1 cellular context compared by ENCODE assay signal in the genomic region with DNA sequence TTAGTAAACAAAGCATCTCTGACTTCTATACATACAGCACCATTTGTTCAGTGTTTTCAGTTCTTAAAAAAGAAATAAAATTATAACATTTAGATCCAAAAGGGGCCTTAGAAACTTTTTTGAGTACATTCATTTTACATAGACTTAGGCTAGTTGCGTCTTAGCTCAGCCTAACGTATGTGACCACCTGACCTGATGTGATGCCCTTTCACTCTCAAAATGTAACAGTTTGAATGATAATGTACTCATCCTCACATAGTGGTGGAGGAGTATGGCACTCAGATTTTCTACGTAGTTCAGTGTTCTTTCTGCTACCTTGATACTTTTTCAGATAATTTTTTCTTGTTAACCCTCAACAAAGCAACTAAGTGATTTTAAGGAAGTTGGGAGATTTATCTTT.
TF ChIP-seq lines count a peak whose summit lies in the region.

No MANE protein-coding gene starts in this region.

TF ChIP-seq in GM23338, 12 proteins besides CTCF, POLR2A, EP300 and RAD21 (continued from another document):
- TF ChIP-seq, protein P1, sequence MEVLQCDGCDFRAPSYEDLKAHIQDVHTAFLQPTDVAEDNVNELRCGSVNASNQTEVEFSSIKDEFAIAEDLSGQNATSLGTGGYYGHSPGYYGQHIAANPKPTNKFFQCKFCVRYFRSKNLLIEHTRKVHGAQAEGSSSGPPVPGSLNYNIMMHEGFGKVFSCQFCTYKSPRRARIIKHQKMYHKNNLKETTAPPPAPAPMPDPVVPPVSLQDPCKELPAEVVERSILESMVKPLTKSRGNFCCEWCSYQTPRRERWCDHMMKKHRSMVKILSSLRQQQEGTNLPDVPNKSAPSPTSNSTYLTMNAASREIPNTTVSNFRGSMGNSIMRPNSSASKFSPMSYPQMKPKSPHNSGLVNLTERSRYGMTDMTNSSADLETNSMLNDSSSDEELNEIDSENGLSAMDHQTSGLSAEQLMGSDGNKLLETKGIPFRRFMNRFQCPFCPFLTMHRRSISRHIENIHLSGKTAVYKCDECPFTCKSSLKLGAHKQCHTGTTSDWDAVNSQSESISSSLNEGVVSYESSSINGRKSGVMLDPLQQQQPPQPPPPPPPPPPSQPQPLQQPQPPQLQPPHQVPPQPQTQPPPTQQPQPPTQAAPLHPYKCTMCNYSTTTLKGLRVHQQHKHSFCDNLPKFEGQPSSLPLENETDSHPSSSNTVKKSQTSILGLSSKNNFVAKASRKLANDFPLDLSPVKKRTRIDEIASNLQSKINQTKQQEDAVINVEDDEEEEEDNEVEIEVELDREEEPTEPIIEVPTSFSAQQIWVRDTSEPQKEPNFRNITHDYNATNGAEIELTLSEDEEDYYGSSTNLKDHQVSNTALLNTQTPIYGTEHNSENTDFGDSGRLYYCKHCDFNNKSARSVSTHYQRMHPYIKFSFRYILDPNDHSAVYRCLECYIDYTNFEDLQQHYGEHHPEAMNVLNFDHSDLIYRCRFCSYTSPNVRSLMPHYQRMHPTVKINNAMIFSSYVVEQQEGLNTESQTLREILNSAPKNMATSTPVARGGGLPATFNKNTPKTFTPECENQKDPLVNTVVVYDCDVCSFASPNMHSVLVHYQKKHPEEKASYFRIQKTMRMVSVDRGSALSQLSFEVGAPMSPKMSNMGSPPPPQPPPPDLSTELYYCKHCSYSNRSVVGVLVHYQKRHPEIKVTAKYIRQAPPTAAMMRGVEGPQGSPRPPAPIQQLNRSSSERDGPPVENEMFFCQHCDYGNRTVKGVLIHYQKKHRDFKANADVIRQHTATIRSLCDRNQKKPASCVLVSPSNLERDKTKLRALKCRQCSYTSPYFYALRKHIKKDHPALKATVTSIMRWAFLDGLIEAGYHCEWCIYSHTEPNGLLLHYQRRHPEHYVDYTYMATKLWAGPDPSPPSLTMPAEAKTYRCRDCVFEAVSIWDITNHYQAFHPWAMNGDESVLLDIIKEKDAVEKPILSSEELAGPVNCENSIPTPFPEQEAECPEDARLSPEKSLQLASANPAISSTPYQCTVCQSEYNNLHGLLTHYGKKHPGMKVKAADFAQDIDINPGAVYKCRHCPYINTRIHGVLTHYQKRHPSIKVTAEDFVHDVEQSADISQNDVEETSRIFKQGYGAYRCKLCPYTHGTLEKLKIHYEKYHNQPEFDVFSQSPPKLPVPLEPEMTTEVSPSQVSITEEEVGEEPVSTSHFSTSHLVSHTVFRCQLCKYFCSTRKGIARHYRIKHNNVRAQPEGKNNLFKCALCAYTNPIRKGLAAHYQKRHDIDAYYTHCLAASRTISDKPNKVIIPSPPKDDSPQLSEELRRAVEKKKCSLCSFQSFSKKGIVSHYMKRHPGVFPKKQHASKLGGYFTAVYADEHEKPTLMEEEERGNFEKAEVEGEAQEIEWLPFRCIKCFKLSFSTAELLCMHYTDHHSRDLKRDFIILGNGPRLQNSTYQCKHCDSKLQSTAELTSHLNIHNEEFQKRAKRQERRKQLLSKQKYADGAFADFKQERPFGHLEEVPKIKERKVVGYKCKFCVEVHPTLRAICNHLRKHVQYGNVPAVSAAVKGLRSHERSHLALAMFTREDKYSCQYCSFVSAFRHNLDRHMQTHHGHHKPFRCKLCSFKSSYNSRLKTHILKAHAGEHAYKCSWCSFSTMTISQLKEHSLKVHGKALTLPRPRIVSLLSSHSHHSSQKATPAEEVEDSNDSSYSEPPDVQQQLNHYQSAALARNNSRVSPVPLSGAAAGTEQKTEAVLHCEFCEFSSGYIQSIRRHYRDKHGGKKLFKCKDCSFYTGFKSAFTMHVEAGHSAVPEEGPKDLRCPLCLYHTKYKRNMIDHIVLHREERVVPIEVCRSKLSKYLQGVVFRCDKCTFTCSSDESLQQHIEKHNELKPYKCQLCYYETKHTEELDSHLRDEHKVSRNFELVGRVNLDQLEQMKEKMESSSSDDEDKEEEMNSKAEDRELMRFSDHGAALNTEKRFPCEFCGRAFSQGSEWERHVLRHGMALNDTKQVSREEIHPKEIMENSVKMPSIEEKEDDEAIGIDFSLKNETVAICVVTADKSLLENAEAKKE (CRISPR knock-in tag; IDR thresholded peaks at IDR 0.05), result no peak
- TF ChIP-seq STAT1 (IDR thresholded peaks at IDR 0.05; ENCODE audit: unreplicated experiment), result no peak
- no peak for TF ChIP-seq ZNF331 (CRISPR knock-in tag; IDR thresholded peaks at IDR 0.05; ENCODE audit: low read depth)
- TF ChIP-seq CREB1 (CRISPR knock-in tag; IDR thresholded peaks at IDR 0.05; ENCODE audit: low read depth), result no peak
- no peak for TF ChIP-seq JUNB (IDR thresholded peaks at IDR 0.05; ENCODE audit: unreplicated experiment)
- TF ChIP-seq, protein P2, sequence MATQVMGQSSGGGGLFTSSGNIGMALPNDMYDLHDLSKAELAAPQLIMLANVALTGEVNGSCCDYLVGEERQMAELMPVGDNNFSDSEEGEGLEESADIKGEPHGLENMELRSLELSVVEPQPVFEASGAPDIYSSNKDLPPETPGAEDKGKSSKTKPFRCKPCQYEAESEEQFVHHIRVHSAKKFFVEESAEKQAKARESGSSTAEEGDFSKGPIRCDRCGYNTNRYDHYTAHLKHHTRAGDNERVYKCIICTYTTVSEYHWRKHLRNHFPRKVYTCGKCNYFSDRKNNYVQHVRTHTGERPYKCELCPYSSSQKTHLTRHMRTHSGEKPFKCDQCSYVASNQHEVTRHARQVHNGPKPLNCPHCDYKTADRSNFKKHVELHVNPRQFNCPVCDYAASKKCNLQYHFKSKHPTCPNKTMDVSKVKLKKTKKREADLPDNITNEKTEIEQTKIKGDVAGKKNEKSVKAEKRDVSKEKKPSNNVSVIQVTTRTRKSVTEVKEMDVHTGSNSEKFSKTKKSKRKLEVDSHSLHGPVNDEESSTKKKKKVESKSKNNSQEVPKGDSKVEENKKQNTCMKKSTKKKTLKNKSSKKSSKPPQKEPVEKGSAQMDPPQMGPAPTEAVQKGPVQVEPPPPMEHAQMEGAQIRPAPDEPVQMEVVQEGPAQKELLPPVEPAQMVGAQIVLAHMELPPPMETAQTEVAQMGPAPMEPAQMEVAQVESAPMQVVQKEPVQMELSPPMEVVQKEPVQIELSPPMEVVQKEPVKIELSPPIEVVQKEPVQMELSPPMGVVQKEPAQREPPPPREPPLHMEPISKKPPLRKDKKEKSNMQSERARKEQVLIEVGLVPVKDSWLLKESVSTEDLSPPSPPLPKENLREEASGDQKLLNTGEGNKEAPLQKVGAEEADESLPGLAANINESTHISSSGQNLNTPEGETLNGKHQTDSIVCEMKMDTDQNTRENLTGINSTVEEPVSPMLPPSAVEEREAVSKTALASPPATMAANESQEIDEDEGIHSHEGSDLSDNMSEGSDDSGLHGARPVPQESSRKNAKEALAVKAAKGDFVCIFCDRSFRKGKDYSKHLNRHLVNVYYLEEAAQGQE (IDR thresholded peaks at IDR 0.05; ENCODE audit: unreplicated experiment), result no peak
